In genomic region chr9:126521551-126521950, GRCh38 we compare ENCODE assay signal across 24 cellular contexts.
A peak's percentile ranks its signal among the peaks of the same experiment; 100 is the strongest.
DNase-seq lines count a peak whose midpoint lies in the region; ATAC-seq, FAIRE-seq and TF ChIP-seq lines count a peak whose summit lies in the region.
"Had no signal": no experiment of that assay in that cellular context is flagged by ENCODE, and none has a peak within 500 bp of the region (broad histone marks: within the 10 kb centered on the region; RNA-seq: fewer than 3 reads in every experiment).

No MANE protein-coding gene starts in this region.

- DNase-seq in WERI-Rb-1 (no peak), H1 (ENCODE audit: low read depth in 1 of 2, low spot score in 2 of 2) (no peak), neural crest cell (ENCODE audit: low read depth, low spot score) (no peak), posterior vena cava (ENCODE audit: low spot score) (peak; percentile 25), SW 1271 (lab: John Stamatoyannopoulos, UW) (no peak), HuH-7.5 (ENCODE audit: low spot score) (no peak)
- DNase-seq: CD4-positive, CD25-positive, alpha-beta regulatory T cell; DMS153; DND-41; IMR-90; KG1; MM.1S; NCI-H2029 treated with DMSO at 0.1 percent for 48 hours; NCI-H446 treated with DMSO at 0.1 percent for 48 hours; NCI-H526; NK-92 treated with Interleukin-12 subunit alpha and Interleukin-12 subunit beta, amount 100 ng/mL, for 24 hours; PC-9; SHP77 had no signal

- H3K9me3 ChIP-seq in WERI-Rb-1 (ENCODE audit: severe bottlenecking) (no peaks in the 10 kb centered on the region), H1 (ENCODE audit: insufficient read depth in 2 of 2, low read depth in 1 of 2, low read length in 1 of 2) (no peaks in the 10 kb centered on the region)
- H3K9me3 ChIP-seq: BLaER1 had no signal

- no peak overlapping the region for H3K56ac ChIP-seq in H1 (replicated peaks; ENCODE audit: insufficient read length, low read depth, low read length)

- TF ChIP-seq RAD21 in H1 (IDR thresholded peaks at IDR 0.05 in 1 of 2, conservative IDR thresholded peaks at IDR 0.05 in 1 of 2; ENCODE audit: low read depth in 2 of 2, low read length in 2 of 2) = no peak

- H3K4me3 ChIP-seq in WERI-Rb-1 (ENCODE audit: low read depth, low read length) = no peak overlapping the region
- H3K4me3 ChIP-seq in H1 (ENCODE audit: extremely low read depth in 1 of 4, insufficient read depth in 2 of 4, low read depth in 3 of 4, low read length in 4 of 4) = no peak overlapping the region
- H3K4me3 ChIP-seq: BLaER1, PC-9 had no signal

- 87% methylated on average over 13 of the region's 13 CpGs; no CpG with 5 or more reads in 1 of the 2 experiments for WGBS in H1 (ENCODE audit: extremely low coverage in 1 of 2, insufficient coverage in 1 of 2, insufficient read length in 1 of 2, insufficient replicate concordance in 2 of 2, low coverage in 1 of 2, low lambda C conversion rate in 2 of 2, missing lambda C conversion rate in 1 of 2), 2 experiments

- H3K9ac ChIP-seq in H1 (replicated peaks in 1 of 4; ENCODE audit: extremely low read depth in 1 of 4, low read depth in 3 of 4, low read length in 3 of 4) = no peak overlapping the region
- H3K9ac ChIP-seq: BLaER1 had no signal

- no peak for TF ChIP-seq EP300 in H1 (IDR thresholded peaks at IDR 0.05; ENCODE audit: borderline replicate concordance in 1 of 2, low read depth in 2 of 2, low read length in 2 of 2)

- no peak overlapping the region for H2BK20ac ChIP-seq in H1 (ENCODE audit: low read length)

- H3K4me3 Mint-ChIP-seq in neural crest cell = peak overlapping the region; percentile 13

- intact Hi-C loops in posterior vena cava (cut with DNase I) = no loop called here

- CTCF ChIA-PET in H1 (lab: Charles Lee; ENCODE audit: partially characterized antibody) = interaction anchor here (1.1 to 24.3 kb wide), 5 partner anchors 8 to 31 kb away, joined by 3 to 343 read pairs (median 11); no protein-coding TSS in a partner anchor

- H3K27ac Mint-ChIP-seq in neural crest cell (ENCODE audit: unreplicated experiment) = peak overlapping the region; percentile 50
- H3K27ac Mint-ChIP-seq: CD4-positive, CD25-positive, alpha-beta regulatory T cell had no signal

- no peak overlapping the region for H2BK120ac ChIP-seq in H1 (replicated peaks; ENCODE audit: low read depth, low read length)

- no peaks in the 10 kb centered on the region for H3K79me2 ChIP-seq in H1 (ENCODE audit: control insufficient read depth in 1 of 2, insufficient read depth in 2 of 2, low read length in 2 of 2)

- H4K8ac ChIP-seq in H1 (ENCODE audit: extremely low read depth, insufficient read depth, low read length) = no peak overlapping the region

- H2AFZ ChIP-seq in H1 (ENCODE audit: low read length) = no peak overlapping the region
- H2AFZ ChIP-seq: PC-9 had no signal

- H3K23ac ChIP-seq in H1 (ENCODE audit: insufficient read length) = no peak overlapping the region

- H3K27me3 Mint-ChIP-seq in neural crest cell (ENCODE audit: low read depth) = peaks cover 34% of the 10 kb centered on the region

- no peak for ATAC-seq in GM19324 (IDR thresholded peaks at IDR 0.05; ENCODE audit: low FRiP score, unreplicated experiment)
- no peak for ATAC-seq in HG02840 (IDR thresholded peaks at IDR 0.05; ENCODE audit: low FRiP score, unreplicated experiment)

- H3K36me3 ChIP-seq in WERI-Rb-1 (no peaks in the 10 kb centered on the region), H1 (ENCODE audit: control insufficient read depth in 2 of 4, insufficient read depth in 4 of 4, low read length in 3 of 4) (no peaks in the 10 kb centered on the region)
- H3K36me3 ChIP-seq: BLaER1 had no signal

- H4K5ac ChIP-seq in H1 (ENCODE audit: insufficient read length, low read depth, low read length) = no peak overlapping the region

- POLR2A ChIA-PET in H1 (lab: Charles Lee; ENCODE audit: partially characterized antibody) = interaction anchor here (1.2 kb wide), 1 partner anchor 13 kb away, joined by 3 read pairs; no protein-coding TSS in a partner anchor

- H3K36me3 Mint-ChIP-seq in neural crest cell (ENCODE audit: low read depth) = no peaks in the 10 kb centered on the region
- H3K36me3 Mint-ChIP-seq: CD4-positive, CD25-positive, alpha-beta regulatory T cell had no signal

- no peaks in the 10 kb centered on the region for H3K27me3 ChIP-seq in WERI-Rb-1 (ENCODE audit: insufficient read depth, low read depth, severe bottlenecking)
- peaks cover 0 to 5% (median 3%) of the 10 kb centered on the region in 4 experiments; a peak in 4 of 7 replicates for H3K27me3 ChIP-seq in H1 (replicated peaks in 1 of 4; ENCODE audit: control insufficient read depth in 3 of 4, extremely low read depth in 1 of 4, insufficient read depth in 3 of 4, low read length in 3 of 4)

- no peak overlapping the region for H2BK5ac ChIP-seq in H1 (ENCODE audit: low read depth, low read length)

- H2BK12ac ChIP-seq in H1 (ENCODE audit: low read depth, low read length) = no peak overlapping the region

- no peaks in the 10 kb centered on the region for H3K23me2 ChIP-seq in H1 (ENCODE audit: low read depth, low read length)

- H2BK15ac ChIP-seq in H1 (ENCODE audit: low read length) = 0 out of 2 replicates have a peak overlapping the region, but pooled peaks have one; percentile 22

- H3K9me3 Mint-ChIP-seq in neural crest cell = no peaks in the 10 kb centered on the region

- no peaks in the 10 kb centered on the region for H4K20me1 ChIP-seq in H1 (replicated peaks in 1 of 2; ENCODE audit: control insufficient read depth in 1 of 2, insufficient read depth in 2 of 2, low read length in 2 of 2)

- H3K18ac ChIP-seq in H1 (ENCODE audit: extremely low read depth, low read length) = no peak overlapping the region

- H3K4me2 ChIP-seq in H1 (ENCODE audit: insufficient read depth in 1 of 2, low read depth in 2 of 2, low read length in 2 of 2) = no peak overlapping the region
- H3K4me2 ChIP-seq: BLaER1, PC-9 had no signal

- H3K4me1 ChIP-seq in H1 (replicated peaks in 1 of 4; ENCODE audit: control insufficient read depth in 3 of 4, insufficient read depth in 4 of 4, low read length in 3 of 4) = peaks cover 0 to 3% (median 1%) of the 10 kb centered on the region in 4 experiments; a peak in 5 of 7 replicates

- no peak overlapping the region for H2AK5ac ChIP-seq in H1 (ENCODE audit: low read depth, low read length)

- TF ChIP-seq CTCF in WERI-Rb-1 (IDR thresholded peaks at IDR 0.05; ENCODE audit: low read depth, low read length) (no peak), H1 (IDR thresholded peaks at IDR 0.05; ENCODE audit: control extremely low read depth in 1 of 3, insufficient read depth in 1 of 3, low read depth in 1 of 3, low read length in 3 of 3) (no peak), neural crest cell (conservative IDR thresholded peaks at IDR 0.05) (no peak)

- FAIRE-seq in H1 (lab: Jason Lieb, UNC) = no peak
- FAIRE-seq: A204.1, GM12892, GM19239 had no signal

- no peak for TF ChIP-seq POLR2A in H1 (IDR thresholded peaks at IDR 0.05; ENCODE audit: control extremely low read depth in 1 of 2, low read depth in 2 of 2, low read length in 2 of 2)

- peaks cover 58% of the 10 kb centered on the region for H3K4me1 Mint-ChIP-seq in neural crest cell

- H3K4ac ChIP-seq in H1 (replicated peaks; ENCODE audit: insufficient read length, low read depth, low read length) = no peak overlapping the region

- H3K27ac ChIP-seq in WERI-Rb-1 = peak overlapping the region; percentile 38
- H3K27ac ChIP-seq in H1 (ENCODE audit: low read depth, low read length) = no peak overlapping the region
- H3K27ac ChIP-seq: BLaER1, PC-9 had no signal

- H3K14ac ChIP-seq in H1 (ENCODE audit: insufficient read length) = no peak overlapping the region

- H3K79me1 ChIP-seq in H1 (ENCODE audit: low read depth, low read length) = no peaks in the 10 kb centered on the region; the same call in 1 of the 2 replicates

- peak overlapping the region; percentile 17 for H4K91ac ChIP-seq in H1 (replicated peaks; ENCODE audit: insufficient read length, low read length)

TF ChIP-seq in H1, 55 proteins besides CTCF, POLR2A, EP300 and RAD21:
- no peak for TF ChIP-seq SIN3A (conservative IDR thresholded peaks at IDR 0.05 in 1 of 2, IDR thresholded peaks at IDR 0.05 in 1 of 2; ENCODE audit: low read depth in 1 of 2, low read length in 2 of 2)
- no peak for TF ChIP-seq GABPA (IDR thresholded peaks at IDR 0.05; ENCODE audit: borderline replicate concordance, insufficient read depth, low read length)
- no peak for TF ChIP-seq CHD2 (IDR thresholded peaks at IDR 0.05; ENCODE audit: low read length)
- TF ChIP-seq CTBP2 (IDR thresholded peaks at IDR 0.05; ENCODE audit: borderline replicate concordance, insufficient read depth, insufficient read length, low read length) = no peak
- TF ChIP-seq RBBP5 (IDR thresholded peaks at IDR 0.05; ENCODE audit: borderline replicate concordance, low read depth, low read length) = no peak
- TF ChIP-seq GTF2F1 (IDR thresholded peaks at IDR 0.05; ENCODE audit: borderline replicate concordance, low read depth, low read length) = no peak
- TF ChIP-seq KDM5A (IDR thresholded peaks at IDR 0.05; ENCODE audit: low read length) = no peak
- no peak for TF ChIP-seq KDM1A (IDR thresholded peaks at IDR 0.05; ENCODE audit: borderline replicate concordance, low read length)
- no peak for TF ChIP-seq ZNF274 (IDR thresholded peaks at IDR 0.05; ENCODE audit: borderline replicate concordance, extremely low read depth, low read length)
- TF ChIP-seq BRCA1 (IDR thresholded peaks at IDR 0.05; ENCODE audit: low read depth, low read length) = no peak
- TF ChIP-seq BACH1 (IDR thresholded peaks at IDR 0.05; ENCODE audit: low read length) = no peak
- no peak for TF ChIP-seq HDAC6 (IDR thresholded peaks at IDR 0.05; ENCODE audit: low read depth, low read length)
